9 cellular contexts compared by ENCODE assay signal in the genomic region with DNA sequence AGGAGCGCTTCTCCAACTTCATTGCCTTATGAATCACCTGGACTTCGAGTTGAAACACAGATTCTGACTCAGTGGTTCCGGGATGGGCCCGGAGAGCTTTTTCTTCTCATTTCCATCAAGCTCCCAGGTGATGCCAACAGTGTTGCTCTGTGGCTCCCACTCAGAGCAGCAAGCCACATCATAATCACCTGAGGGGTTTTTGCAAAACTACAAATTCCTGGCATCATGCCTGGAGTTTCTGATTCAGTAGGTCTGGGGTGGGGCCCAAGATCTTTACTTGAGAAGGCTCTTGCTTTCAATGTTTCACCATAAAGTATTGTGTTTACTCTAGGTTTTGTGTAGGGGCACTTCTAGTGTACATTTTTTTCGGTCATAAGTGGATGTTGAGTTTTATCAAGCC. TPM values are rescaled to one million over a fixed set of nuclear protein-coding genes. Genes with fewer than 3 reads are reported as not detected.
DNase-seq lines count a peak whose midpoint lies in the region; TF ChIP-seq lines count a peak whose summit lies in the region.
"Had no signal": no experiment of that assay in that cellular context is flagged by ENCODE, and none has a peak within 500 bp of the region (broad histone marks: within the 10 kb centered on the region; RNA-seq: fewer than 3 reads in every experiment).

No MANE protein-coding gene starts in this region.

- no peak for TF ChIP-seq CTCF in foreskin fibroblast (IDR thresholded peaks at IDR 0.05; ENCODE audit: low read depth, low read length)
- TF ChIP-seq CTCF in stomach (IDR thresholded peaks at IDR 0.05): no peak
- TF ChIP-seq CTCF in GM13976 (IDR thresholded peaks at IDR 0.05; ENCODE audit: borderline replicate concordance, control extremely low read depth, extremely low read depth, insufficient read depth, missing control alignments): no peak

- no peak overlapping the region for H2AK5ac ChIP-seq in mesendoderm (ENCODE audit: low read length)

- no peak for TF ChIP-seq EP300 in stomach (IDR thresholded peaks at IDR 0.05)

- H3K4me1 ChIP-seq in stomach (peaks cover 0 to 69% (median 28%) of the 10 kb centered on the region in 4 donors), mesendoderm (ENCODE audit: control insufficient read depth, low read depth, low read length) (no peaks in the 10 kb centered on the region)

- H3K18ac ChIP-seq in mesendoderm (ENCODE audit: low read length): no peak overlapping the region

- H2BK120ac ChIP-seq in mesendoderm (ENCODE audit: low read depth, low read length): no peak overlapping the region

- intact Hi-C loops in stomach (cut with DNase I; ENCODE audit: low total_unique reads): no loop called here

- H4K8ac ChIP-seq in mesendoderm (ENCODE audit: low read depth, low read length): no peak overlapping the region

- H3K9ac ChIP-seq in mesendoderm (ENCODE audit: low read length): no peak overlapping the region

- peaks cover 0 to 5% (median 0%) of the 10 kb centered on the region in 4 donors for H3K9me3 ChIP-seq in stomach
- H3K9me3 ChIP-seq: SJSA1 had no signal

- H3K23ac ChIP-seq in mesendoderm (ENCODE audit: low read length): no peak overlapping the region

- no peak overlapping the region for H3K4ac ChIP-seq in mesendoderm (ENCODE audit: low read depth, low read length)

- H3K27ac ChIP-seq in stomach (peak overlapping the region in 3 of 5 donors; percentile 9 to 52 (median 43)), mesendoderm (ENCODE audit: low read depth, low read length) (no peak overlapping the region)
- H3K27ac ChIP-seq: SJSA1 had no signal

- H3K36me3 ChIP-seq in stomach (no peaks in the 10 kb centered on the region), mesendoderm (ENCODE audit: control insufficient read depth, insufficient read depth, low read length) (no peaks in the 10 kb centered on the region)

- H3K79me2 ChIP-seq in mesendoderm (ENCODE audit: control insufficient read depth, insufficient read depth, low read length): no peaks in the 10 kb centered on the region

- H3K79me1 ChIP-seq in mesendoderm (ENCODE audit: low read length): no peaks in the 10 kb centered on the region

- no peak overlapping the region for H3K4me2 ChIP-seq in mesendoderm (ENCODE audit: low read length)

- no peak for TF ChIP-seq POLR2A in stomach (IDR thresholded peaks at IDR 0.05)

- in situ Hi-C loops in GM13976 (cut with MboI; ENCODE audit: low sequenced_read_pairs, unreplicated experiment): no loop called here

- H3K27me3 ChIP-seq in stomach: no peaks in the 10 kb centered on the region
- H3K27me3 ChIP-seq in mesendoderm (ENCODE audit: insufficient read depth, low read length, poor library complexity): no peaks in the 10 kb centered on the region
- H3K27me3 ChIP-seq: SJSA1 had no signal

- no peak overlapping the region for H4K5ac ChIP-seq in mesendoderm (ENCODE audit: low read length)

- 56 to 79% (median 67%) methylated on average over 2 to 5 of the region's 5 CpGs for WGBS in stomach, 5 donors
- no CpG with 5 or more reads among the region's 5 CpGs for WGBS in mesendoderm (ENCODE audit: extremely low coverage, insufficient coverage, low lambda C conversion rate)

- no peak overlapping the region for H3K56ac ChIP-seq in mesendoderm (ENCODE audit: low read length)

- DNase-seq in NCI-H2107 treated with DMSO at 0.1 percent for 48 hours (lab: John Stamatoyannopoulos, UW; ENCODE audit: unreplicated experiment): peak; percentile 11
- no peak for DNase-seq in NCI-H2107 (lab: John Stamatoyannopoulos, UW)
- DNase-seq in activated CD8-positive, alpha-beta memory T cell treated with anti-CD3 and anti-CD28 coated beads for 24 hours: peak; percentile 67
- peak; percentile 18 to 60 for DNase-seq in foreskin fibroblast
- DNase-seq in stomach: no peak
- no peak for DNase-seq in mesendoderm
- no peak for DNase-seq in GM13976 (ENCODE audit: low spot score)
- DNase-seq in NCI-H2171 (lab: John Stamatoyannopoulos, UW): no peak

- no peak overlapping the region for H3K4me3 ChIP-seq in foreskin fibroblast (ENCODE audit: low read depth in 1 of 2, low read length in 2 of 2)
- H3K4me3 ChIP-seq in stomach: no peak overlapping the region
- no peak overlapping the region for H3K4me3 ChIP-seq in mesendoderm (ENCODE audit: low read length)
- H3K4me3 ChIP-seq: SJSA1 had no signal

- H2BK15ac ChIP-seq in mesendoderm (replicated peaks; ENCODE audit: low read depth): no peak overlapping the region

- H2BK5ac ChIP-seq in mesendoderm (ENCODE audit: low read length): no peak overlapping the region

RNA-seq across cellular contexts. Expression of a gene that starts 7.0 kb away (rescaled TPM):
- total RNA-seq in stomach: 10 to 100 TPM in 3 of 5 donors, 1 to 10 TPM in 2; 5.8 to 28.0 (median 20.5) TPM
- 1 to 10 TPM; 3.5 to 5.8 (median 4.7) TPM for polyA plus RNA-seq in stomach
- polyA plus RNA-seq in mesendoderm (2013, experiment 1 of 2): 4.2 TPM
- polyA plus RNA-seq in mesendoderm (2013, experiment 2 of 2): 4.3 TPM

Comparison
In these comparisons a context has a peak if more than half of its experiments do, and no peak if none do; other contexts are left out.
1. DNase-seq: peak in NCI-H2107 treated with DMSO at 0.1 percent for 48 hours (single experiment), activated CD8-positive, alpha-beta memory T cell treated with anti-CD3 and anti-CD28 coated beads for 24 hours (single experiment) and foreskin fibroblast (2 of 2); none in NCI-H2107 (single experiment), stomach (single experiment), mesendoderm (single experiment), GM13976 (single experiment) and NCI-H2171 (single experiment).